In genomic region chr1:200625381-200625824, GRCh38 we compare ENCODE assay signal across 11 cellular contexts. TPM values are rescaled to one million over a fixed set of nuclear protein-coding genes. Genes with fewer than 3 reads are reported as not detected.
DNase-seq lines count a peak whose midpoint lies in the region; ATAC-seq, FAIRE-seq and TF ChIP-seq lines count a peak whose summit lies in the region.
"Had no signal": no experiment of that assay in that cellular context is flagged by ENCODE, and none has a peak within 500 bp of the region (broad histone marks: within the 10 kb centered on the region; RNA-seq: fewer than 3 reads in every experiment).

No MANE protein-coding gene starts in this region.

- no peak overlapping the region for H3K56ac ChIP-seq in mesendoderm (ENCODE audit: low read length)

- H3K4me1 Mint-ChIP-seq in WTC11: peaks cover 20% of the 10 kb centered on the region
- H3K4me1 Mint-ChIP-seq in mesothelial cell of epicardium: peaks cover 19% of the 10 kb centered on the region

- POLR2A ChIA-PET in WTC11 (lab: Charles Lee): no interaction called here

- H3K79me1 ChIP-seq in mesendoderm (ENCODE audit: low read length): no peaks in the 10 kb centered on the region

- H3K18ac ChIP-seq in mesendoderm (ENCODE audit: low read length): no peak overlapping the region

- no peak overlapping the region for H4K5ac ChIP-seq in mesendoderm (ENCODE audit: low read length)

- H3K9me3 Mint-ChIP-seq in WTC11 (no peaks in the 10 kb centered on the region), mesothelial cell of epicardium (no peaks in the 10 kb centered on the region)

- no peaks in the 10 kb centered on the region for H3K27me3 ChIP-seq in mesendoderm (ENCODE audit: insufficient read depth, low read length, poor library complexity)
- H3K27me3 ChIP-seq: heart right ventricle had no signal

- no CpG with 5 or more reads among the region's 1 CpG for WGBS in mesendoderm (ENCODE audit: extremely low coverage, insufficient coverage, low lambda C conversion rate)

- H3K36me3 Mint-ChIP-seq in WTC11 (no peaks in the 10 kb centered on the region), mesothelial cell of epicardium (no peaks in the 10 kb centered on the region)

- H3K4me3 ChIP-seq in mesendoderm (ENCODE audit: low read length): no peak overlapping the region
- H3K4me3 ChIP-seq: heart right ventricle had no signal

- TF ChIP-seq CTCF in WTC11 (IDR thresholded peaks at IDR 0.05) (no peak), mesothelial cell of epicardium (IDR thresholded peaks at IDR 0.05; ENCODE audit: unreplicated experiment) (no peak)

- H3K27me3 Mint-ChIP-seq in WTC11 (ENCODE audit: low read depth): no peaks in the 10 kb centered on the region
- H3K27me3 Mint-ChIP-seq in mesothelial cell of epicardium (ENCODE audit: low read depth): no peaks in the 10 kb centered on the region

- H2AK5ac ChIP-seq in mesendoderm (ENCODE audit: low read length): no peak overlapping the region

- no peak for TF ChIP-seq POLR2A in H54 (IDR thresholded peaks at IDR 0.05; ENCODE audit: low read depth, low read length)

- no peak overlapping the region for H3K27ac ChIP-seq in mesendoderm (ENCODE audit: low read depth, low read length)
- H3K27ac ChIP-seq: 22Rv1 had no signal

- H2BK5ac ChIP-seq in mesendoderm (ENCODE audit: low read length): no peak overlapping the region

- no peak overlapping the region for H3K23ac ChIP-seq in mesendoderm (ENCODE audit: low read length)

- H2BK120ac ChIP-seq in mesendoderm (ENCODE audit: low read depth, low read length): no peak overlapping the region

- H3K4me2 ChIP-seq in mesendoderm (ENCODE audit: low read length): no peak overlapping the region

- no peak overlapping the region for H3K4ac ChIP-seq in mesendoderm (ENCODE audit: low read depth, low read length)

- H3K79me2 ChIP-seq in mesendoderm (ENCODE audit: control insufficient read depth, insufficient read depth, low read length): peaks cover under 1% of the 10 kb centered on the region

- DNase-seq in DMS 273 (lab: John Stamatoyannopoulos, UW; ENCODE audit: unreplicated experiment): peak; percentile 37
- no peak for DNase-seq in DMS 273 treated with DMSO at 0.1 percent for 48 hours (lab: John Stamatoyannopoulos, UW)
- DNase-seq in H54 (ENCODE audit: insufficient read length, low spot score): peak; percentile 11
- no peak for DNase-seq in WTC11 (ENCODE audit: low spot score)
- DNase-seq in mesendoderm: peak; percentile 22
- DNase-seq in GDM1 (lab: John Stamatoyannopoulos, UW): no peak
- DNase-seq in mesothelial cell of epicardium (ENCODE audit: low spot score in 2 of 2, unreplicated experiment in 2 of 2): no peak
- DNase-seq: heart right ventricle had no signal

- H3K27ac Mint-ChIP-seq in WTC11 (0 out of 2 replicates have a peak overlapping the region, but pooled peaks have one; percentile 9), mesothelial cell of epicardium (no peak overlapping the region)

- ATAC-seq in WTC11 (no peak), GM19397 (IDR thresholded peaks at IDR 0.05; ENCODE audit: unreplicated experiment) (no peak)
- ATAC-seq: heart right ventricle, Panc1 had no signal

- H2BK15ac ChIP-seq in mesendoderm (replicated peaks; ENCODE audit: low read depth): no peak overlapping the region

- no peak overlapping the region for H3K9ac ChIP-seq in mesendoderm (ENCODE audit: low read length)

- no peaks in the 10 kb centered on the region for H3K36me3 ChIP-seq in mesendoderm (ENCODE audit: control insufficient read depth, insufficient read depth, low read length)
- H3K36me3 ChIP-seq: heart right ventricle had no signal

- H3K4me3 Mint-ChIP-seq in WTC11 (no peak overlapping the region), mesothelial cell of epicardium (no peak overlapping the region)

- CTCF ChIA-PET in WTC11 (lab: Charles Lee): interaction anchor here (0.6 to 5.1 kb wide), 4 partner anchors 28 to 177 kb away, joined by 3 to 40 read pairs (median 4); partner anchors contain the start of gene DDX59

- no peak for FAIRE-seq in H54 (lab: Jason Lieb, UNC)

- H4K8ac ChIP-seq in mesendoderm (ENCODE audit: low read depth, low read length): no peak overlapping the region

- no peaks in the 10 kb centered on the region for H3K4me1 ChIP-seq in mesendoderm (ENCODE audit: control insufficient read depth, low read depth, low read length)

TF ChIP-seq in WTC11, 78 proteins besides CTCF, POLR2A, EP300 and RAD21:
- TF ChIP-seq KAT7 (CRISPR knock-in tag; IDR thresholded peaks at IDR 0.05; ENCODE audit: borderline replicate concordance) (no peak), RORB (CRISPR knock-in tag; IDR thresholded peaks at IDR 0.05) (no peak), ZSCAN18 (CRISPR knock-in tag; IDR thresholded peaks at IDR 0.05) (no peak), NR3C1 (CRISPR knock-in tag; conservative IDR thresholded peaks at IDR 0.05; ENCODE audit: low read depth) (no peak), CDX4 (CRISPR knock-in tag; IDR thresholded peaks at IDR 0.05; ENCODE audit: borderline replicate concordance) (no peak), ARID4B (CRISPR knock-in tag; IDR thresholded peaks at IDR 0.05; ENCODE audit: borderline replicate concordance) (no peak), ZNF423 (CRISPR knock-in tag; IDR thresholded peaks at IDR 0.05) (no peak), SP1 (CRISPR knock-in tag; conservative IDR thresholded peaks at IDR 0.05) (no peak), FOXP4 (CRISPR knock-in tag; IDR thresholded peaks at IDR 0.05) (no peak), SMAD3 (CRISPR knock-in tag; IDR thresholded peaks at IDR 0.05; ENCODE audit: borderline replicate concordance) (no peak), ZNF219 (CRISPR knock-in tag; IDR thresholded peaks at IDR 0.05; ENCODE audit: borderline replicate concordance) (no peak)

RNA-seq across cellular contexts. Expression of gene KIF14, which starts 4.9 kb away (rescaled TPM):
- 20.0 to 24.4 TPM (median 20.7 TPM) in 3 replicates for total RNA-seq in WTC11 (2021)
- 13.7 TPM for polyA plus RNA-seq in mesendoderm (2013, experiment 1 of 2)
- 13.8 TPM for polyA plus RNA-seq in mesendoderm (2013, experiment 2 of 2)
- total RNA-seq in mesothelial cell of epicardium: 5.1 to 5.7 TPM (median 5.5 TPM) in 3 replicates

RNA-seq across cellular contexts. Expression of gene DDX59, which starts 44.3 kb away (rescaled TPM):
- total RNA-seq in WTC11 (2021) (15.5 to 19.4 TPM (median 17.0 TPM) in 3 replicates), mesothelial cell of epicardium (24.5 to 26.4 TPM (median 25.3 TPM) in 3 replicates)
- 14.9 TPM for polyA plus RNA-seq in mesendoderm (2013, experiment 1 of 2)
- 14.2 TPM for polyA plus RNA-seq in mesendoderm (2013, experiment 2 of 2)

Comparison
In these comparisons a context has a peak if more than half of its experiments do, and no peak if none do; other contexts are left out.
1. DNase-seq: peak in DMS 273 (single experiment), H54 (single experiment) and mesendoderm (single experiment); none in DMS 273 treated with DMSO at 0.1 percent for 48 hours (single experiment), WTC11 (single experiment), GDM1 (single experiment) and mesothelial cell of epicardium (0 of 2).